In the genomic region with DNA sequence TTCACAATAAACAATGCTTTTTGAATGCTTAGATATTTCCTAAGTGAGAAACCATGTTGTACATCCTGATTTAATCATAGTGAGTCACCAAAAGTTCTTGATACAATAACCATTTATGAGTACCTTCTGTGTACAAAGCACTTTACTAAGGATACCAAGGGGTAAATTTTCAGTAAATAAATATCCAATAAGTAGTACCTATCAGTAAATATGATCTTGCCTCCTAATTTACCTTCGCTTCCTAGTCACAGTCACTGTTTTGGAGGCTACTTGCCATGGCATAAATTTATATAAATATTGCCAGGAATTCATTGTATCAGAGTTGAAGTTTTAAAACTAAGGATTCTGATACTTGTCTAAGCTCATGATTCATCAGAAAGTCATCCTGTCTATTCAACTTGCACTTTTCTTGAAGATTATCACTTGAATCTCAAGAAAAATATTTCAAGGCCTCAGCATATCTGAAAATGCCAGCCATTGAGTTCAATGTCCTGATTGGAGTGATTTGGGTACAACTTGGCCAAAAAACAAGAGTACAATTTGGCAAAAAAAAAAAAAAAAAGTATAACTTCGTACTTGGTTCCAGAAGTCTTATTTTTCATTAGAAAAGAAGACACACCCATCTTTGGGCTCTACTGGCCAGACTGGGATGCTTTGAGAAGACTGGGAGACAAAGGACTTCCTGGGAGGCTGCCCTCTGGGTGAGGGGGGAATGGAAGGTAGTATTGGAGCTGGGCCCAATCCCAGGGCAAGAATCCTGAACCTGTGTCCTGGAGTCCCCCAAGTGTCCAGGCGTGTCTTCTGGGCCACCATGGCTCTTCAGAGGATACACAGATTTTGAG, we compare ENCODE assay signal across 13 cellular contexts. TPM values are rescaled to one million over a fixed set of nuclear protein-coding genes. Genes with fewer than 3 reads are reported as not detected.
DNase-seq lines count a peak whose midpoint lies in the region; TF ChIP-seq lines count a peak whose summit lies in the region.
"Had no signal": no experiment of that assay in that cellular context is flagged by ENCODE, and none has a peak within 500 bp of the region (broad histone marks: within the 10 kb centered on the region; RNA-seq: fewer than 3 reads in every experiment).

No MANE protein-coding gene starts in this region.

- no peak overlapping the region for H3K4me3 Mint-ChIP-seq in osteocyte (ENCODE audit: unreplicated experiment)
- H3K4me3 Mint-ChIP-seq in progenitor cell of endocrine pancreas (ENCODE audit: low read depth), result no peak overlapping the region

- no peaks in the 10 kb centered on the region for H3K27me3 ChIP-seq in GM23248 (replicated peaks; ENCODE audit: insufficient read depth)
- H3K27me3 ChIP-seq: sigmoid colon had no signal

- H3K4me1 ChIP-seq in GM23248 (ENCODE audit: insufficient read depth), result peaks cover 54% of the 10 kb centered on the region

- H3K36me3 Mint-ChIP-seq in osteocyte (ENCODE audit: unreplicated experiment) (peaks cover 17% of the 10 kb centered on the region), progenitor cell of endocrine pancreas (ENCODE audit: insufficient read depth) (peaks cover 22% of the 10 kb centered on the region)

- peak overlapping the region; percentile 55 for H3K4me2 ChIP-seq in GM23248 (ENCODE audit: unreplicated experiment)

- WGBS in GM23248 (ENCODE audit: low coverage in 1 of 2, low lambda C conversion rate in 2 of 2, missing lambda C conversion rate in 2 of 2), 2 experiments, result 42 to 44% methylated on average over 3 of the region's 3 CpGs

- POLR2A ChIA-PET in RWPE1 (lab: Yijun Ruan, JAX; ENCODE audit: low non-redundant PET), result interaction anchor here (0.7 kb wide), 1 partner anchor 124 kb away, joined by 5 read pairs; no protein-coding TSS in a partner anchor
- POLR2A ChIA-PET in GM10248 (lab: Yijun Ruan, JAX), result no interaction called here

- H3K36me3 ChIP-seq in GM23248 (ENCODE audit: low read depth), result peaks cover 5% of the 10 kb centered on the region

- H3K27me3 Mint-ChIP-seq in osteocyte (ENCODE audit: unreplicated experiment), result no peaks in the 10 kb centered on the region
- no peaks in the 10 kb centered on the region for H3K27me3 Mint-ChIP-seq in progenitor cell of endocrine pancreas

- H3F3A ChIP-seq in GM23248 (ENCODE audit: insufficient read depth), result peaks cover 50% of the 10 kb centered on the region

- in situ Hi-C loops in GM23248 (cut with MboI), result no loop called here

- peak overlapping the region; percentile 35 for H3K4me3 ChIP-seq in GM23248
- H3K4me3 ChIP-seq in epithelial cell of esophagus (ENCODE audit: low read length), result no peak overlapping the region
- H3K4me3 ChIP-seq: GM12878, sigmoid colon had no signal

- H3K9me2 ChIP-seq in GM23248 (ENCODE audit: insufficient read depth), result no peaks in the 10 kb centered on the region

- no peak overlapping the region for H3K9ac ChIP-seq in GM23248

- CTCF ChIA-PET in RWPE1 (lab: Yijun Ruan, JAX), result interaction anchor here (0.7 kb wide), 1 partner anchor 112 kb away, joined by 3 read pairs; no protein-coding TSS in a partner anchor
- CTCF ChIA-PET in GM10248 (lab: Yijun Ruan, JAX), result interaction anchor here (1.4 to 2.1 kb wide), 2 partner anchors 13 to 31 kb away, joined by 5 to 6 read pairs; no protein-coding TSS in a partner anchor

- TF ChIP-seq CTCF in RWPE1 (conservative IDR thresholded peaks at IDR 0.05; ENCODE audit: low read depth), result no peak
- TF ChIP-seq CTCF in epithelial cell of esophagus (IDR thresholded peaks at IDR 0.05; ENCODE audit: insufficient read depth, low read depth, low read length, missing control alignments), result no peak
- TF ChIP-seq CTCF in osteocyte (IDR thresholded peaks at IDR 0.05), result no peak
- TF ChIP-seq CTCF in GM10248 (IDR thresholded peaks at IDR 0.05; ENCODE audit: control extremely low read depth, extremely low read depth, low read depth, missing control alignments), result no peak
- no peak for TF ChIP-seq CTCF in progenitor cell of endocrine pancreas (IDR thresholded peaks at IDR 0.05; ENCODE audit: unreplicated experiment)

- DNase-seq in GM23248 (peak; percentile 78), RWPE1 (ENCODE audit: low spot score) (peak; percentile 94), epithelial cell of esophagus (ENCODE audit: low read depth) (peak; percentile 71), osteocyte (ENCODE audit: extremely low spot score, unreplicated experiment) (no peak), GM10248 (ENCODE audit: extremely low spot score) (no peak), progenitor cell of endocrine pancreas (ENCODE audit: low spot score, unreplicated experiment) (no peak)
- no peak for DNase-seq in stimulated activated naive CD4-positive, alpha-beta T cell treated with Interleukin-2 at 50 U/mL for 16 hours (lab: John Stamatoyannopoulos, UW)
- DNase-seq in stimulated activated CD4-positive, alpha-beta T cell treated with anti-CD3 and anti-CD28 coated beads, Interleukin-12 subunit alpha, Interleukin-12 subunit beta, amount 100 ng/mL, for 4 hours, result no peak
- DNase-seq: activated CD8-positive, alpha-beta memory T cell treated with anti-CD3 and anti-CD28 coated beads, Interleukin-2, amount 50 U/mL, for 4 hours; NCI-H2171; RPMI8226; sigmoid colon had no signal

- H4K20me1 ChIP-seq in GM23248 (ENCODE audit: insufficient read depth), result no peaks in the 10 kb centered on the region

- H3K27ac Mint-ChIP-seq in osteocyte (ENCODE audit: unreplicated experiment) (peak overlapping the region; percentile 80), progenitor cell of endocrine pancreas (no peak overlapping the region)

- peak overlapping the region; percentile 50 for H3K27ac ChIP-seq in GM23248
- peak overlapping the region; percentile 81 for H3K27ac ChIP-seq in RWPE1
- H3K27ac ChIP-seq: sigmoid colon had no signal

- no peaks in the 10 kb centered on the region for H3K9me3 ChIP-seq in GM23248 (ENCODE audit: low read depth)
- H3K9me3 ChIP-seq: sigmoid colon had no signal

- H2AFZ ChIP-seq in GM23248, result no peak overlapping the region

- peaks cover 83% of the 10 kb centered on the region for H3K79me2 ChIP-seq in GM23248 (ENCODE audit: insufficient read depth)

- H3K4me1 Mint-ChIP-seq in osteocyte (ENCODE audit: unreplicated experiment) (peaks cover 23% of the 10 kb centered on the region), progenitor cell of endocrine pancreas (ENCODE audit: low read depth) (no peaks in the 10 kb centered on the region)

- H3K9me3 Mint-ChIP-seq in osteocyte (ENCODE audit: unreplicated experiment) (peaks cover 5% of the 10 kb centered on the region), progenitor cell of endocrine pancreas (ENCODE audit: low read depth) (no peaks in the 10 kb centered on the region)

RNA-seq across cellular contexts. Expression of gene RAB22A, which starts 32.8 kb away (rescaled TPM):
- 21.2 and 23.0 TPM in 2 replicates for total RNA-seq in GM23248 (2014; rRNA removed; shearing (Covaris generic))
- 21.3 and 23.9 TPM in 2 replicates for polyA plus RNA-seq in GM23248 (2016; fragmentation: Nextera tagmentation; extraction: Ambion mirVana)
- total RNA-seq in osteocyte (21.3 and 25.2 TPM in 2 replicates), progenitor cell of endocrine pancreas (17.1 and 17.9 TPM in 2 replicates)

RNA-seq across cellular contexts. Expression of gene VAPB, which starts 46.7 kb away (rescaled TPM):
- total RNA-seq in GM23248 (2014; rRNA removed; shearing (Covaris generic)), result 8.8 and 10.0 TPM in 2 replicates
- 34.1 and 37.0 TPM in 2 replicates for polyA plus RNA-seq in GM23248 (2016; fragmentation: Nextera tagmentation; extraction: Ambion mirVana)
- total RNA-seq in osteocyte (47.6 and 49.9 TPM in 2 replicates), progenitor cell of endocrine pancreas (53.8 and 56.3 TPM in 2 replicates)

Comparison
In these comparisons a context has a peak if more than half of its experiments do, and no peak if none do; other contexts are left out.
1. DNase-seq: peak in GM23248 (single experiment), RWPE1 (single experiment) and epithelial cell of esophagus (single experiment); none in osteocyte (single experiment), GM10248 (single experiment), progenitor cell of endocrine pancreas (single experiment), stimulated activated naive CD4-positive, alpha-beta T cell treated with Interleukin-2 at 50 U/mL for 16 hours (single experiment) and stimulated activated CD4-positive, alpha-beta T cell treated with anti-CD3 and anti-CD28 coated beads, Interleukin-12 subunit alpha, Interleukin-12 subunit beta, amount 100 ng/mL, for 4 hours (single experiment).